In the genomic region with DNA sequence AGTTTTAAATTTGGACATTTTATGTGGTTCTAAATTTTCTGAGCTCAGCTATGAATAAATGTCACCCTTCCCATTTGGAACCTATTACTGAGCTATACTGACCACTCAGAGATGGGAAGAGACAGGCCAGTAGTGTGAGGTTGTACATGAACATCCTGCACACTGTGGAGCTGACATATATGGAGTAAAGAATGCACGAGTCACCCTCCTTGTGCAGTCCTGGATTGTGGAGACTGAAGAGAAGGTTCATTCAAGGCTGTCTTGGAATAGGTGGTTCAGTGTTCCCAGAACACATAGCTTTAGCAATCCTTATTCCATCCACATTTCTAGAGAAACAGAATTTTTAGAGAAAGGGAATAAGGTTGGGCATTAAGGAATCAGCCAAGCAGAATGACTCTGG, we compare ENCODE assay signal across 16 cellular contexts.
DNase-seq lines count a peak whose midpoint lies in the region; ATAC-seq lines count a peak whose summit lies in the region.
"Had no signal": no experiment of that assay in that cellular context is flagged by ENCODE, and none has a peak within 500 bp of the region (broad histone marks: within the 10 kb centered on the region; RNA-seq: fewer than 3 reads in every experiment).

No MANE protein-coding gene starts in this region.

- no peak for ATAC-seq in HG03159 (IDR thresholded peaks at IDR 0.05; ENCODE audit: unreplicated experiment)
- ATAC-seq in GM19324 (IDR thresholded peaks at IDR 0.05; ENCODE audit: low FRiP score, unreplicated experiment) = no peak
- ATAC-seq in GM21526 (IDR thresholded peaks at IDR 0.05; ENCODE audit: low FRiP score, unreplicated experiment) = no peak
- ATAC-seq: left colon; stimulated activated naive B cell treated with anti-CD40 and anti-IgM and Interleukin-4, amounts not matched to agents 10 μg/mL and 1 μg/mL and 100 μg/mL, for 72 hours; upper lobe of right lung had no signal

- peak; percentile 55 for DNase-seq in ACHN
- DNase-seq in HCEC 1CT = peak; percentile 74
- DNase-seq in astrocyte of the hippocampus (ENCODE audit: low read depth, low spot score) = peak; percentile 20
- DNase-seq in glomerular visceral epithelial cell (ENCODE audit: extremely low spot score) = peak; percentile 25
- DNase-seq in NCI-H187 (lab: John Stamatoyannopoulos, UW) = no peak
- DNase-seq: activated CD4-positive, alpha-beta T cell treated with anti-CD3 and anti-CD28 coated beads, Interleukin-2, amount 50 U/mL, for 1 hour; activated T-cell treated with anti-CD3 and anti-CD28 coated beads, Interleukin-2, amount 50 U/mL, for 48 hours; Kasumi-1; left colon; NCI-H1694; ovary; stimulated activated naive B cell treated with anti-CD40 and anti-IgM and Interleukin-4, amounts not matched to agents 10 μg/mL and 1 μg/mL and 100 μg/mL, for 72 hours; upper lobe of right lung had no signal

- in situ Hi-C loops in ACHN (cut with HindIII; ENCODE audit: low pct_ligation_motif_present, low pct_unique_long_range_greater_than_20kb, low sequenced_read_pairs) = no loop called here

Comparison
In these comparisons a context has a peak if more than half of its experiments do, and no peak if none do; other contexts are left out.
1. DNase-seq: peak in ACHN (single experiment), HCEC 1CT (single experiment), astrocyte of the hippocampus (single experiment) and glomerular visceral epithelial cell (single experiment); none in NCI-H187 (0 of 2).